11 cellular contexts compared by ENCODE assay signal in the genomic region with DNA sequence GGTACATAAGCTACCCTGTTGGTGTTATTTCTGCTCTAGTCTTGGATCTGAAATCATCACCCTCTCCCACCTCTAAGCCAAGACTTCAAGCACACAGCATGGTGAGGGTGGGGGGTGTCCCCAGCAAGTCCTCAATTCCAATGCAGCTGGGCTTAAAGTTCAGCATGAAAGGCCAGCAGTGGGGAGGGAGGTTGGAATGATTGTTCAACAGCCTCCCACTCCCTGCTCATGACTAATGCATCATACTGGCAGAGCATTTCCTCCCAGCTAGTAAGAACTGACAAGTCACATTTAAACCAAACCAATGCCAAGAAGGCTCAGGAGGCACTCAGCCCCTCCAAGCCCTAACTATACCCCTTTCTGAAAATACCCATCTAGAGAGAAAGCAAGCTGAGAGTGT. TPM values are rescaled to one million over a fixed set of nuclear protein-coding genes. Genes with fewer than 3 reads are reported as not detected.
DNase-seq lines count a peak whose midpoint lies in the region; ATAC-seq, FAIRE-seq and TF ChIP-seq lines count a peak whose summit lies in the region.
"Had no signal": no experiment of that assay in that cellular context is flagged by ENCODE, and none has a peak within 500 bp of the region (broad histone marks: within the 10 kb centered on the region; RNA-seq: fewer than 3 reads in every experiment).

No MANE protein-coding gene starts in this region.

- H3F3A ChIP-seq in PC-3 (ENCODE audit: low read length, unreplicated experiment): no peaks in the 10 kb centered on the region

- in situ Hi-C loops in GM12878 (cut with MboI): no loop called here

- H3K9ac ChIP-seq in PC-3 (ENCODE audit: low read length): no peak overlapping the region
- H3K9ac ChIP-seq in GM12878 (ENCODE audit: control insufficient read depth, insufficient read depth, low read length): no peak overlapping the region

- no peaks in the 10 kb centered on the region for H3K9me2 ChIP-seq in PC-3 (replicated peaks; ENCODE audit: low read length)

- no peaks in the 10 kb centered on the region for H3K9me3 ChIP-seq in PC-3 (ENCODE audit: low read length)
- no peaks in the 10 kb centered on the region; the same call in 2 of the 3 replicates for H3K9me3 ChIP-seq in GM12878 (replicated peaks; ENCODE audit: control insufficient read depth, insufficient read depth, low read length)
- no peaks in the 10 kb centered on the region for H3K9me3 ChIP-seq in pancreas
- H3K9me3 ChIP-seq in sigmoid colon: no peaks in the 10 kb centered on the region
- H3K9me3 ChIP-seq: heart left ventricle had no signal

- SMC1A ChIA-PET in GM12878 (lab: Charles Lee; ENCODE audit: uncharacterized antibody, unreplicated experiment): interaction anchor here (1.0 to 1.5 kb wide), 3 partner anchors 28 to 287 kb away, joined by 3 to 5 read pairs (median 3); no protein-coding TSS in a partner anchor

- TF ChIP-seq POLR2A in GM12878 (IDR thresholded peaks at IDR 0.05; ENCODE audit: low read depth, low read length): no peak
- TF ChIP-seq POLR2A in sigmoid colon (IDR thresholded peaks at IDR 0.05): no peak

- H3K4me1 ChIP-seq in PC-3 (ENCODE audit: insufficient read depth, low read length) (peaks cover 19% of the 10 kb centered on the region), GM12878 (ENCODE audit: control insufficient read depth, insufficient read depth, low read length) (no peaks in the 10 kb centered on the region), pancreas (peaks cover 0 to 2% (median 0%) of the 10 kb centered on the region in 3 donors), sigmoid colon (no peaks in the 10 kb centered on the region)
- H3K4me1 ChIP-seq: heart left ventricle had no signal

- POLR2A ChIA-PET in PC-3 (lab: Charles Lee; ENCODE audit: unreplicated experiment): interaction anchor here (0.6 kb wide), 1 partner anchor 15 kb away, joined by 4 read pairs; no protein-coding TSS in a partner anchor
- POLR2A ChIA-PET in GM12878 (lab: Charles Lee): no interaction called here

- H3K79me2 ChIP-seq in PC-3 (ENCODE audit: low read length): no peaks in the 10 kb centered on the region
- H3K79me2 ChIP-seq in GM12878 (ENCODE audit: control insufficient read depth, insufficient read depth, low read length): no peaks in the 10 kb centered on the region

- no peak for TF ChIP-seq RAD21 in GM12878 (IDR thresholded peaks at IDR 0.05; ENCODE audit: insufficient read depth, low read depth, low read length)

- no peaks in the 10 kb centered on the region for H3K36me3 ChIP-seq in PC-3 (ENCODE audit: low read depth, low read length)
- no peaks in the 10 kb centered on the region for H3K36me3 ChIP-seq in GM12878 (ENCODE audit: control insufficient read depth in 2 of 2, insufficient read depth in 2 of 2, low read length in 1 of 2)
- no peaks in the 10 kb centered on the region for H3K36me3 ChIP-seq in pancreas
- no peaks in the 10 kb centered on the region for H3K36me3 ChIP-seq in sigmoid colon
- H3K36me3 ChIP-seq: heart left ventricle had no signal

- TF ChIP-seq CTCF in PC-3 (conservative IDR thresholded peaks at IDR 0.05; ENCODE audit: low read depth, low read length) (no peak), GM12878 (IDR thresholded peaks at IDR 0.05 in 2 of 3, conservative IDR thresholded peaks at IDR 0.05 in 1 of 3; ENCODE audit: control insufficient read depth in 2 of 3, extremely low read depth in 1 of 3, insufficient read depth in 1 of 3, low read depth in 3 of 3, low read length in 3 of 3) (no peak), pancreas (IDR thresholded peaks at IDR 0.05) (no peak), sigmoid colon (IDR thresholded peaks at IDR 0.05) (no peak)

- ATAC-seq in PC-3 (peak; percentile 97), GM12878 (no peak), pancreas (peak in 3 of 4 donors; percentile 25 to 65 (median 34)), HG02885 (IDR thresholded peaks at IDR 0.05; ENCODE audit: poor library complexity, unreplicated experiment) (no peak), GM21367 (IDR thresholded peaks at IDR 0.05; ENCODE audit: unreplicated experiment) (no peak), HG03045 (IDR thresholded peaks at IDR 0.05; ENCODE audit: unreplicated experiment) (no peak)

- RAD21 ChIA-PET in GM12878 (lab: Charles Lee; ENCODE audit: unreplicated experiment): interaction anchor here (0.8 to 1.3 kb wide), 4 partner anchors 32 to 265 kb away, joined by 3 to 4 read pairs (median 3); no protein-coding TSS in a partner anchor

- H3K4me3 ChIP-seq in PC-3 (ENCODE audit: low read length): no peak overlapping the region
- no peak overlapping the region for H3K4me3 ChIP-seq in GM12878
- H3K4me3 ChIP-seq in pancreas: no peak overlapping the region
- no peak overlapping the region for H3K4me3 ChIP-seq in sigmoid colon
- H3K4me3 ChIP-seq: heart left ventricle, SK-N-MC had no signal

- intact Hi-C loops in PC-3 (cut with micrococcal nuclease) (no loop called here), GM12878 (cut with micrococcal nuclease; ENCODE audit: unreplicated experiment) (no loop called here), pancreas (cut with DNase I) (no loop called here), sigmoid colon (cut with DNase I) (no loop called here)

- TF ChIP-seq EP300 in GM12878 (IDR thresholded peaks at IDR 0.05; ENCODE audit: borderline replicate concordance in 1 of 2, control insufficient read depth in 1 of 2, low read depth in 2 of 2, low read length in 2 of 2) (0 out of 4 replicates have a peak, but pooled peaks of 1 of the 2 experiments have one; percentile 21), sigmoid colon (IDR thresholded peaks at IDR 0.05) (no peak)

- H3K27ac ChIP-seq in PC-3 (ENCODE audit: low read length) (peak overlapping the region; percentile 46; the same call in 1 of the 2 replicates), GM12878 (ENCODE audit: control insufficient read depth, insufficient read depth) (no peak overlapping the region), pancreas (no peak overlapping the region), sigmoid colon (no peak overlapping the region)
- H3K27ac ChIP-seq: heart left ventricle, SK-N-MC had no signal

- H3K4me2 ChIP-seq in PC-3 (ENCODE audit: low read length): peak overlapping the region; percentile 43
- no peak overlapping the region for H3K4me2 ChIP-seq in GM12878 (ENCODE audit: control insufficient read depth, insufficient read depth)

- DNase-seq in AG08395 (ENCODE audit: low spot score): peak; percentile 84
- peak; percentile 85 for DNase-seq in PC-3
- DNase-seq in GM12878 (ENCODE audit: low read depth, low spot score): no peak
- DNase-seq in pancreas: no peak
- no peak for DNase-seq in sigmoid colon

- CTCF ChIA-PET in PC-3 (lab: Charles Lee): interaction anchor here (1.0 kb wide), 1 partner anchor 49 kb away, joined by 4 read pairs; no protein-coding TSS in a partner anchor
- CTCF ChIA-PET in GM12878 (lab: Yijun Ruan, JAX): interaction anchor here (0.6 to 1.6 kb wide), 3 partner anchors 58 to 113 kb away, joined by 3 to 4 read pairs (median 3); no protein-coding TSS in a partner anchor

- BruUV-seq in PC-3 (replicated peaks; lab: Mats Ljungman, UMichigan): no TSS peak
- BruUV-seq in GM12878 (replicated peaks; lab: Mats Ljungman, UMichigan): no TSS peak

- FAIRE-seq in GM12878 (lab: Jason Lieb, UNC) (no peak), pancreas (lab: Jason Lieb, UNC) (no peak)
- FAIRE-seq: G401.6 had no signal

- no peak overlapping the region for H2AFZ ChIP-seq in PC-3 (ENCODE audit: low read length)
- H2AFZ ChIP-seq in GM12878 (ENCODE audit: control insufficient read depth, low read depth, low read length): no peak overlapping the region

- no peaks in the 10 kb centered on the region for H4K20me1 ChIP-seq in PC-3 (ENCODE audit: low read length)
- H4K20me1 ChIP-seq in GM12878 (ENCODE audit: control insufficient read depth, insufficient read depth): no peaks in the 10 kb centered on the region

- H3K27me3 ChIP-seq in PC-3 (ENCODE audit: low read length) (no peaks in the 10 kb centered on the region), GM12878 (replicated peaks in 1 of 2; ENCODE audit: control insufficient read depth in 2 of 2, insufficient read depth in 2 of 2, low read length in 1 of 2) (no peaks in the 10 kb centered on the region), pancreas (no peaks in the 10 kb centered on the region), sigmoid colon (no peaks in the 10 kb centered on the region)
- H3K27me3 ChIP-seq: heart left ventricle had no signal

TF ChIP-seq in GM12878, 131 proteins besides CTCF, POLR2A, EP300 and RAD21:
- TF ChIP-seq NFXL1 (IDR thresholded peaks at IDR 0.05; ENCODE audit: borderline replicate concordance): no peak
- 0 out of 2 replicates have a peak, but pooled peaks have one; percentile 24 for TF ChIP-seq IKZF1 (conservative IDR thresholded peaks at IDR 0.05)
- TF ChIP-seq NR2C1 (IDR thresholded peaks at IDR 0.05): no peak

RNA-seq across cellular contexts. Expression of a gene that starts 50.1 kb away (rescaled TPM):
- total RNA-seq in PC-3 (2014; rRNA removed) (19.1 and 21.1 TPM in 2 replicates), GM12878 (2014; rRNA removed) (1.1 TPM in 2 replicates), GM12878 (2014; rRNA removed; fragmentation: Illumina TruSeq; extraction: Trizol) (0.76 and 1.2 TPM in 2 replicates), GM12878 (2021) (1.6 and 2.1 TPM in 2 replicates), pancreas (1 to 10 TPM; 1.7 to 7.7 (median 3.7) TPM), sigmoid colon (10 to 100 TPM in 2 of 4 donors, 1 to 10 TPM in 2; 8.6 to 20.5 (median 12.8) TPM)
- total RNA-seq in GM12878 (2013; cell fraction: nucleolus; rRNA removed): 92.6 and 100 TPM in 2 replicates
- polyA plus RNA-seq in GM12878 (2011; ENCODE audit: low read depth): 0.55 TPM
- polyA plus RNA-seq in GM12878 (2011; rRNA removed) (29.1 and 35.9 TPM in 2 replicates), GM12878 (2014; fragmentation: Illumina TruSeq; extraction: Trizol) (0.82 and 0.97 TPM in 2 replicates), GM12878 (2014; fragmentation: Nextera tagmentation; extraction: Ambion mirVana) (under 1 TPM; 0.31 to 0.42 TPM), GM12878 (2014; rRNA removed) (0.72 and 0.81 TPM in 2 replicates), GM12878 (2016; fragmentation: Nextera tagmentation; extraction: Ambion mirVana) (under 1 TPM; 0.64 to 0.71 TPM), pancreas (1 to 10 TPM; 2.4 to 6.8 TPM), sigmoid colon (1 to 10 TPM; 1.2 to 4.5 (median 3.0) TPM)
- polyA plus RNA-seq in GM12878 (2011; cell fraction: cytosol; rRNA removed): 30.9 and 34.8 TPM in 2 replicates
- 51.4 and 58.8 TPM in 2 replicates for polyA plus RNA-seq in GM12878 (2011; cell fraction: nucleus; rRNA removed)
- 0.72 and 0.94 TPM in 2 replicates for polyA plus RNA-seq in GM12878 (2012)
- polyA minus RNA-seq in GM12878 (2011; rRNA and poly(A)+ RNA removed): 147 and 169 TPM in 2 replicates
- 37.4 and 39.7 TPM in 2 replicates for polyA minus RNA-seq in GM12878 (2011; cell fraction: cytosol; rRNA and poly(A)+ RNA removed)
- polyA minus RNA-seq in GM12878 (2011; cell fraction: nucleus; rRNA and poly(A)+ RNA removed): 69.0 and 110 TPM in 2 replicates

Comparison
In these comparisons a context has a peak if more than half of its experiments do, and no peak if none do; other contexts are left out.
1. DNase-seq: peak in AG08395 (single experiment) and PC-3 (single experiment); none in GM12878 (single experiment), pancreas (0 of 6) and sigmoid colon (single experiment).
2. ATAC-seq: peak in PC-3 (single experiment) and pancreas (3 of 4); none in GM12878 (single experiment), HG02885 (single experiment), GM21367 (single experiment) and HG03045 (single experiment).